In the genomic region with DNA sequence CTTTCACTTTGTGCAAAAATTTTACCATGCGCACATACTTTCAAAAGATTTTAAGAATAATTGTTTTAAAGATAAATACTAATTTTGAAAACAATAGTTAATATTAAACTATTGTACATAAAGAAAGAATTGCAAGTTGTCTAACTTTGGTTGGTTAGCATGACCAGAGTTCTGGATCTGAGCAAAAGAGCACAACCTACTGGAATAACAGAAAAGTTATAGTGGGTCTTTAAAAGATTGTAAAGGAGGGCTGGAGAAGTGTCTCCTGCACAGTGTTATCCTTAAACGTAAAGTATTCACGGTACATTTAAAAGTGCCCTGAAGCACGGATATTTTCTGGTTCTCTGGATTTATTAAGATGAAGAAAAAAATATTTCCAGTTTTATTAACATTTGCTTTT, we compare ENCODE assay signal across 1 cellular context.
TF ChIP-seq lines count a peak whose summit lies in the region.

No MANE protein-coding gene starts in this region.

TF ChIP-seq in SK-N-SH treated with all-trans-retinoic acid at 6 μM for 48 hours, 23 proteins besides CTCF, POLR2A, EP300 and RAD21 (continued from another document):
- TF ChIP-seq, protein P1, sequence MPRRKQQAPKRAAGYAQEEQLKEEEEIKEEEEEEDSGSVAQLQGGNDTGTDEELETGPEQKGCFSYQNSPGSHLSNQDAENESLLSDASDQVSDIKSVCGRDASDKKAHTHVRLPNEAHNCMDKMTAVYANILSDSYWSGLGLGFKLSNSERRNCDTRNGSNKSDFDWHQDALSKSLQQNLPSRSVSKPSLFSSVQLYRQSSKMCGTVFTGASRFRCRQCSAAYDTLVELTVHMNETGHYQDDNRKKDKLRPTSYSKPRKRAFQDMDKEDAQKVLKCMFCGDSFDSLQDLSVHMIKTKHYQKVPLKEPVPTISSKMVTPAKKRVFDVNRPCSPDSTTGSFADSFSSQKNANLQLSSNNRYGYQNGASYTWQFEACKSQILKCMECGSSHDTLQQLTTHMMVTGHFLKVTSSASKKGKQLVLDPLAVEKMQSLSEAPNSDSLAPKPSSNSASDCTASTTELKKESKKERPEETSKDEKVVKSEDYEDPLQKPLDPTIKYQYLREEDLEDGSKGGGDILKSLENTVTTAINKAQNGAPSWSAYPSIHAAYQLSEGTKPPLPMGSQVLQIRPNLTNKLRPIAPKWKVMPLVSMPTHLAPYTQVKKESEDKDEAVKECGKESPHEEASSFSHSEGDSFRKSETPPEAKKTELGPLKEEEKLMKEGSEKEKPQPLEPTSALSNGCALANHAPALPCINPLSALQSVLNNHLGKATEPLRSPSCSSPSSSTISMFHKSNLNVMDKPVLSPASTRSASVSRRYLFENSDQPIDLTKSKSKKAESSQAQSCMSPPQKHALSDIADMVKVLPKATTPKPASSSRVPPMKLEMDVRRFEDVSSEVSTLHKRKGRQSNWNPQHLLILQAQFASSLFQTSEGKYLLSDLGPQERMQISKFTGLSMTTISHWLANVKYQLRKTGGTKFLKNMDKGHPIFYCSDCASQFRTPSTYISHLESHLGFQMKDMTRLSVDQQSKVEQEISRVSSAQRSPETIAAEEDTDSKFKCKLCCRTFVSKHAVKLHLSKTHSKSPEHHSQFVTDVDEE (CRISPR knock-in tag; IDR thresholded peaks at IDR 0.05): no peak
